ENCODE assay signal across 31 cellular contexts in genomic region chr2:199855812-199856211, GRCh38. TPM values are rescaled to one million over a fixed set of nuclear protein-coding genes. Genes with fewer than 3 reads are reported as not detected.
"Had no signal": no experiment of that assay in that cellular context is flagged by ENCODE, and none has a peak within 500 bp of the region (broad histone marks: within the 10 kb centered on the region; RNA-seq: fewer than 3 reads in every experiment).

No MANE protein-coding gene starts in this region.

- H3K4me3 ChIP-seq: body of pancreas, esophagus muscularis mucosa, gastroesophageal sphincter had no signal

- H3K9me3 Mint-ChIP-seq: activated CD4-positive, alpha-beta memory T cell treated with anti-CD3 and anti-CD28 coated beads, Interleukin-2, amount 10 ng/mL, durations not matched to agents 7 days and 5 days; activated CD4-positive, alpha-beta T cell treated with anti-CD3 and anti-CD28 coated beads, Interleukin-2, amount 10 ng/mL, durations not matched to agents 7 days and 5 days; activated naive CD4-positive, alpha-beta T cell treated with anti-CD3 and anti-CD28 coated beads, Interleukin-2, amount 10 ng/mL, durations not matched to agents 7 days and 5 days; activated naive CD4-positive, alpha-beta T cell treated with anti-CD3 and anti-CD28 coated beads, Interleukin-2, amount 50 U/mL, for 72 hours; activated T-cell treated with anti-CD3 and anti-CD28 coated beads, Interleukin-2, amount 50 U/mL, for 24 hours; activated T-cell treated with anti-CD3 and anti-CD28 coated beads, Interleukin-2, amount 50 U/mL, for 72 hours; effector memory CD8-positive, alpha-beta T cell; T-helper 2 cell treated with Interferon-gamma antibody and Interleukin-4, amounts not matched to agents 5 μg/mL and 100 μg/mL, for 36 hours had no signal

- H3K4me3 Mint-ChIP-seq: activated CD4-positive, alpha-beta memory T cell treated with anti-CD3 and anti-CD28 coated beads, Interleukin-2, amount 10 ng/mL, durations not matched to agents 7 days and 5 days; activated CD4-positive, alpha-beta T cell treated with anti-CD3 and anti-CD28 coated beads, Interleukin-2, amount 10 ng/mL, durations not matched to agents 7 days and 5 days; activated naive CD4-positive, alpha-beta T cell treated with anti-CD3 and anti-CD28 coated beads, Interleukin-2, amount 10 ng/mL, durations not matched to agents 7 days and 5 days; activated T-cell treated with anti-CD3 and anti-CD28 coated beads, Interleukin-2, amount 50 U/mL, for 24 hours; activated T-cell treated with anti-CD3 and anti-CD28 coated beads, Interleukin-2, amount 50 U/mL, for 72 hours; effector memory CD8-positive, alpha-beta T cell; T-helper 17 cell; T-helper 2 cell treated with Interferon-gamma antibody and Interleukin-4, amounts not matched to agents 5 μg/mL and 100 μg/mL, for 36 hours had no signal

- H3K9me3 ChIP-seq: body of pancreas, esophagus muscularis mucosa, gastroesophageal sphincter had no signal

- H3K4me1 ChIP-seq: body of pancreas had no signal

- H3K36me3 Mint-ChIP-seq: activated naive CD4-positive, alpha-beta T cell treated with anti-CD3 and anti-CD28 coated beads, Interleukin-2, amount 10 ng/mL, durations not matched to agents 7 days and 5 days had no signal

- DNase-seq: activated CD4-positive, alpha-beta memory T cell treated with anti-CD3 and anti-CD28 coated beads, Interleukin-2, amount 10 ng/mL, durations not matched to agents 7 days and 5 days; activated CD4-positive, alpha-beta T cell treated with anti-CD3 and anti-CD28 coated beads for 1 hour; activated CD4-positive, alpha-beta T cell treated with anti-CD3 and anti-CD28 coated beads for 4 hours; activated CD4-positive, alpha-beta T cell treated with anti-CD3 and anti-CD28 coated beads, Interleukin-2, amount 10 ng/mL, durations not matched to agents 7 days and 5 days; activated CD4-positive, alpha-beta T cell treated with anti-CD3 and anti-CD28 coated beads, Interleukin-2, amount 50 U/mL, for 4 hours; activated CD8-positive, alpha-beta memory T cell treated with anti-CD3 and anti-CD28 coated beads, Interleukin-2, amount 50 U/mL, for 48 hours; activated gamma-delta T cell; activated naive CD4-positive, alpha-beta T cell; activated naive CD4-positive, alpha-beta T cell treated with anti-CD3 and anti-CD28 coated beads, Interleukin-2, amount 10 ng/mL, durations not matched to agents 7 days and 5 days; activated T-cell treated with anti-CD3 and anti-CD28 coated beads for 4 hours; activated T-cell treated with anti-CD3 and anti-CD28 coated beads, Interleukin-2, amount 50 U/mL, for 24 hours; activated T-cell treated with anti-CD3 and anti-CD28 coated beads, Interleukin-2, amount 50 U/mL, for 72 hours; amniotic stem cell; aorta; body of pancreas; caudate nucleus; cortex of kidney; dermis blood vessel endothelial cell; effector CD4-positive, alpha-beta T cell; effector memory CD8-positive, alpha-beta T cell; erythroblast; foreskin melanocyte; head of caudate nucleus; T-helper 1 cell; T-helper 17 cell; T1000 had no signal

- H3K27ac Mint-ChIP-seq: activated CD4-positive, alpha-beta memory T cell treated with anti-CD3 and anti-CD28 coated beads, Interleukin-2, amount 10 ng/mL, durations not matched to agents 7 days and 5 days; activated CD4-positive, alpha-beta T cell treated with anti-CD3 and anti-CD28 coated beads, Interleukin-2, amount 10 ng/mL, durations not matched to agents 7 days and 5 days; activated naive CD4-positive, alpha-beta T cell treated with anti-CD3 and anti-CD28 coated beads, Interleukin-2, amount 10 ng/mL, durations not matched to agents 7 days and 5 days; activated naive CD4-positive, alpha-beta T cell treated with anti-CD3 and anti-CD28 coated beads, Interleukin-2, amount 50 U/mL, for 72 hours; activated T-cell treated with anti-CD3 and anti-CD28 coated beads, Interleukin-2, amount 50 U/mL, for 24 hours; activated T-cell treated with anti-CD3 and anti-CD28 coated beads, Interleukin-2, amount 50 U/mL, for 72 hours; effector memory CD8-positive, alpha-beta T cell; T-helper 17 cell; T-helper 2 cell treated with Interferon-gamma antibody and Interleukin-4, amounts not matched to agents 5 μg/mL and 100 μg/mL, for 36 hours had no signal

- FAIRE-seq: colon had no signal

- H3K27ac ChIP-seq: body of pancreas, esophagus muscularis mucosa, gastroesophageal sphincter had no signal

- ATAC-seq: activated naive CD4-positive, alpha-beta T cell treated with anti-CD3 and anti-CD28 coated beads, Interleukin-2, amount 50 U/mL, for 72 hours; activated T-cell treated with anti-CD3 and anti-CD28 coated beads, Interleukin-2, amount 50 U/mL, for 72 hours; body of pancreas; effector memory CD8-positive, alpha-beta T cell; gastroesophageal sphincter; T-helper 17 cell had no signal

- H3K27me3 ChIP-seq: body of pancreas, esophagus muscularis mucosa had no signal

- H3K36me3 ChIP-seq: esophagus muscularis mucosa, gastroesophageal sphincter had no signal

RNA-seq across cellular contexts. Expression of gene FTCDNL1, which starts 4.8 kb away (rescaled TPM):
- polyA plus RNA-seq: aorta had no signal
